In genomic region chr16:30615358-30616076, GRCh38 we compare ENCODE assay signal across 1 cellular context.
A peak's percentile ranks its signal among the peaks of the same experiment; 100 is the strongest.
TF ChIP-seq lines count a peak whose summit lies in the region.

No MANE protein-coding gene starts in this region.

TF ChIP-seq in HepG2, 621 proteins besides CTCF, POLR2A, EP300 and RAD21 (continued from another document and continues in another):
- peak; percentile 75 for TF ChIP-seq ZFP91 (CRISPR knock-in tag; IDR thresholded peaks at IDR 0.05; ENCODE audit: borderline replicate concordance)
- no peak for TF ChIP-seq RNF2 (conservative IDR thresholded peaks at IDR 0.05; ENCODE audit: low read depth)
- no peak for TF ChIP-seq ADNP (CRISPR knock-in tag; IDR thresholded peaks at IDR 0.05)
- TF ChIP-seq SIX1 (CRISPR knock-in tag; IDR thresholded peaks at IDR 0.05; ENCODE audit: borderline replicate concordance) = no peak
- no peak for TF ChIP-seq ZNF570 (CRISPR knock-in tag; IDR thresholded peaks at IDR 0.05; ENCODE audit: borderline replicate concordance)
- TF ChIP-seq RORA (CRISPR knock-in tag; IDR thresholded peaks at IDR 0.05) = no peak
- TF ChIP-seq ZNF230 (CRISPR knock-in tag; IDR thresholded peaks at IDR 0.05) = no peak
- peak; percentile 60; the same call in 1 of the 2 replicates for TF ChIP-seq SALL1 (CRISPR knock-in tag; IDR thresholded peaks at IDR 0.05)
- TF ChIP-seq HNRNPL (IDR thresholded peaks at IDR 0.05; ENCODE audit: low read depth, low read length) = peak; percentile 96
- TF ChIP-seq, protein P1, sequence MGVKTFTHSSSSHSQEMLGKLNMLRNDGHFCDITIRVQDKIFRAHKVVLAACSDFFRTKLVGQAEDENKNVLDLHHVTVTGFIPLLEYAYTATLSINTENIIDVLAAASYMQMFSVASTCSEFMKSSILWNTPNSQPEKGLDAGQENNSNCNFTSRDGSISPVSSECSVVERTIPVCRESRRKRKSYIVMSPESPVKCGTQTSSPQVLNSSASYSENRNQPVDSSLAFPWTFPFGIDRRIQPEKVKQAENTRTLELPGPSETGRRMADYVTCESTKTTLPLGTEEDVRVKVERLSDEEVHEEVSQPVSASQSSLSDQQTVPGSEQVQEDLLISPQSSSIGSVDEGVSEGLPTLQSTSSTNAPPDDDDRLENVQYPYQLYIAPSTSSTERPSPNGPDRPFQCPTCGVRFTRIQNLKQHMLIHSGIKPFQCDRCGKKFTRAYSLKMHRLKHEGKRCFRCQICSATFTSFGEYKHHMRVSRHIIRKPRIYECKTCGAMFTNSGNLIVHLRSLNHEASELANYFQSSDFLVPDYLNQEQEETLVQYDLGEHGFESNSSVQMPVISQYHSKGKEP (CRISPR knock-in tag; IDR thresholded peaks at IDR 0.05) = no peak
- TF ChIP-seq, protein P2, sequence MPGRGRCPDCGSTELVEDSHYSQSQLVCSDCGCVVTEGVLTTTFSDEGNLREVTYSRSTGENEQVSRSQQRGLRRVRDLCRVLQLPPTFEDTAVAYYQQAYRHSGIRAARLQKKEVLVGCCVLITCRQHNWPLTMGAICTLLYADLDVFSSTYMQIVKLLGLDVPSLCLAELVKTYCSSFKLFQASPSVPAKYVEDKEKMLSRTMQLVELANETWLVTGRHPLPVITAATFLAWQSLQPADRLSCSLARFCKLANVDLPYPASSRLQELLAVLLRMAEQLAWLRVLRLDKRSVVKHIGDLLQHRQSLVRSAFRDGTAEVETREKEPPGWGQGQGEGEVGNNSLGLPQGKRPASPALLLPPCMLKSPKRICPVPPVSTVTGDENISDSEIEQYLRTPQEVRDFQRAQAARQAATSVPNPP (CRISPR knock-in tag; IDR thresholded peaks at IDR 0.05) = no peak
- no peak for TF ChIP-seq CSRNP1 (CRISPR knock-in tag; IDR thresholded peaks at IDR 0.05)
- TF ChIP-seq ZNF770 (CRISPR knock-in tag; IDR thresholded peaks at IDR 0.05) = 0 out of 2 replicates have a peak, but pooled peaks have one; percentile 7
- no peak for TF ChIP-seq GTF3A (CRISPR knock-in tag; conservative IDR thresholded peaks at IDR 0.05)
- no peak for TF ChIP-seq MZF1 (CRISPR knock-in tag; IDR thresholded peaks at IDR 0.05; ENCODE audit: borderline replicate concordance)
- TF ChIP-seq ZNF850 (CRISPR knock-in tag; conservative IDR thresholded peaks at IDR 0.05) = no peak
- TF ChIP-seq, protein P3, sequence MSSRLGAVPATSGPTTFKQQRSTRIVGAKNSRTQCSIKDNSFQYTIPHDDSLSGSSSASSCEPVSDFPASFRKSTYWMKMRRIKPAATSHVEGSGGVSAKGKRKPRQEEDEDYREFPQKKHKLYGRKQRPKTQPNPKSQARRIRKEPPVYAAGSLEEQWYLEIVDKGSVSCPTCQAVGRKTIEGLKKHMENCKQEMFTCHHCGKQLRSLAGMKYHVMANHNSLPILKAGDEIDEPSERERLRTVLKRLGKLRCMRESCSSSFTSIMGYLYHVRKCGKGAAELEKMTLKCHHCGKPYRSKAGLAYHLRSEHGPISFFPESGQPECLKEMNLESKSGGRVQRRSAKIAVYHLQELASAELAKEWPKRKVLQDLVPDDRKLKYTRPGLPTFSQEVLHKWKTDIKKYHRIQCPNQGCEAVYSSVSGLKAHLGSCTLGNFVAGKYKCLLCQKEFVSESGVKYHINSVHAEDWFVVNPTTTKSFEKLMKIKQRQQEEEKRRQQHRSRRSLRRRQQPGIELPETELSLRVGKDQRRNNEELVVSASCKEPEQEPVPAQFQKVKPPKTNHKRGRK (CRISPR knock-in tag; IDR thresholded peaks at IDR 0.05) = no peak
- no peak for TF ChIP-seq ZFP41 (CRISPR knock-in tag; IDR thresholded peaks at IDR 0.05; ENCODE audit: borderline replicate concordance)
- TF ChIP-seq ZNF44 (CRISPR knock-in tag; IDR thresholded peaks at IDR 0.05) = no peak
- TF ChIP-seq ZNF615 (CRISPR knock-in tag; IDR thresholded peaks at IDR 0.05; ENCODE audit: borderline replicate concordance) = no peak
- no peak for TF ChIP-seq CHD2 (IDR thresholded peaks at IDR 0.05; ENCODE audit: low read depth, low read length)
- TF ChIP-seq SRF (IDR thresholded peaks at IDR 0.05; ENCODE audit: low read depth, low read length) = no peak
- peak; percentile 39; the same call in 1 of the 2 replicates for TF ChIP-seq NR2C2 (CRISPR knock-in tag; IDR thresholded peaks at IDR 0.05; ENCODE audit: borderline replicate concordance)
- TF ChIP-seq, protein P4, sequence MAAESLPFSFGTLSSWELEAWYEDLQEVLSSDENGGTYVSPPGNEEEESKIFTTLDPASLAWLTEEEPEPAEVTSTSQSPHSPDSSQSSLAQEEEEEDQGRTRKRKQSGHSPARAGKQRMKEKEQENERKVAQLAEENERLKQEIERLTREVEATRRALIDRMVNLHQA (CRISPR knock-in tag; IDR thresholded peaks at IDR 0.05) = no peak
- TF ChIP-seq ZNF720 (CRISPR knock-in tag; IDR thresholded peaks at IDR 0.05) = no peak
- peak; percentile 76; the same call in 1 of the 2 replicates for TF ChIP-seq TSC22D2 (CRISPR knock-in tag; IDR thresholded peaks at IDR 0.05; ENCODE audit: borderline replicate concordance)
- TF ChIP-seq SP4 (CRISPR knock-in tag; IDR thresholded peaks at IDR 0.05) = peak; percentile 42; the same call in 1 of the 2 replicates
- TF ChIP-seq PHF8 (CRISPR knock-in tag; IDR thresholded peaks at IDR 0.05) = peak; percentile 35; the same call in 1 of the 2 replicates
- no peak for TF ChIP-seq RAD51 (IDR thresholded peaks at IDR 0.05; ENCODE audit: borderline replicate concordance)
- no peak for TF ChIP-seq ZNF121 (CRISPR knock-in tag; IDR thresholded peaks at IDR 0.05)
- TF ChIP-seq, protein P5, sequence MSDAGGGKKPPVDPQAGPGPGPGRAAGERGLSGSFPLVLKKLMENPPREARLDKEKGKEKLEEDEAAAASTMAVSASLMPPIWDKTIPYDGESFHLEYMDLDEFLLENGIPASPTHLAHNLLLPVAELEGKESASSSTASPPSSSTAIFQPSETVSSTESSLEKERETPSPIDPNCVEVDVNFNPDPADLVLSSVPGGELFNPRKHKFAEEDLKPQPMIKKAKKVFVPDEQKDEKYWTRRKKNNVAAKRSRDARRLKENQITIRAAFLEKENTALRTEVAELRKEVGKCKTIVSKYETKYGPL (CRISPR knock-in tag; IDR thresholded peaks at IDR 0.05) = no peak
- TF ChIP-seq ZNF367 (CRISPR knock-in tag; IDR thresholded peaks at IDR 0.05; ENCODE audit: borderline replicate concordance) = no peak
- TF ChIP-seq PRDM15 (CRISPR knock-in tag; IDR thresholded peaks at IDR 0.05) = no peak
- TF ChIP-seq DPF2 (CRISPR knock-in tag; IDR thresholded peaks at IDR 0.05; ENCODE audit: borderline replicate concordance, low read depth) = no peak
- no peak; the same call in 1 of the 2 replicates for TF ChIP-seq ZSCAN9 (CRISPR knock-in tag; IDR thresholded peaks at IDR 0.05; ENCODE audit: borderline replicate concordance)
- TF ChIP-seq ZBTB8A (CRISPR knock-in tag; IDR thresholded peaks at IDR 0.05; ENCODE audit: borderline replicate concordance, low read depth) = no peak
- no peak; the same call in 1 of the 2 replicates for TF ChIP-seq MYPOP (CRISPR knock-in tag; IDR thresholded peaks at IDR 0.05)
- no peak for TF ChIP-seq CREB3 (CRISPR knock-in tag; IDR thresholded peaks at IDR 0.05)
- TF ChIP-seq ZNF3 (CRISPR knock-in tag; IDR thresholded peaks at IDR 0.05) = no peak
- TF ChIP-seq HOXA7 (CRISPR knock-in tag; IDR thresholded peaks at IDR 0.05) = no peak
